Comparison of ENCODE assay signal across 13 cellular contexts in genomic region chr1:206472886-206473285, GRCh38. TPM values are rescaled to one million over a fixed set of nuclear protein-coding genes. Genes with fewer than 3 reads are reported as not detected.
DNase-seq lines count a peak whose midpoint lies in the region; ATAC-seq and TF ChIP-seq lines count a peak whose summit lies in the region.
"Had no signal": no experiment of that assay in that cellular context is flagged by ENCODE, and none has a peak within 500 bp of the region (broad histone marks: within the 10 kb centered on the region; RNA-seq: fewer than 3 reads in every experiment).

No MANE protein-coding gene starts in this region.

- CTCF ChIA-PET in activated CD4-positive, alpha-beta memory T cell treated with anti-CD3 and anti-CD28 coated beads for 36 hours (lab: Charles Lee) = interaction anchor here (6.0 kb wide), 1 partner anchor 13 kb away, joined by 70 read pairs; no protein-coding TSS in a partner anchor

- H4K8ac ChIP-seq in mesendoderm (ENCODE audit: low read depth, low read length) = no peak overlapping the region

- no peak overlapping the region for H2BK15ac ChIP-seq in mesendoderm (replicated peaks; ENCODE audit: low read depth)

- H3K27me3 ChIP-seq in CD4-positive, CD25-positive, alpha-beta regulatory T cell (ENCODE audit: control insufficient read depth, insufficient read depth, low read length) = no peaks in the 10 kb centered on the region
- no peaks in the 10 kb centered on the region for H3K27me3 ChIP-seq in mesendoderm (ENCODE audit: insufficient read depth, low read length, poor library complexity)
- H3K27me3 ChIP-seq: ascending aorta had no signal

- peak overlapping the region; percentile 86 for H3K4me3 ChIP-seq in CD4-positive, CD25-positive, alpha-beta regulatory T cell (ENCODE audit: low read depth, low read length)
- peak overlapping the region; percentile 76 for H3K4me3 ChIP-seq in HFF-Myc (replicated peaks; ENCODE audit: low read depth, low read length)
- no peak overlapping the region for H3K4me3 ChIP-seq in mesendoderm (ENCODE audit: low read length)
- H3K4me3 ChIP-seq: ascending aorta had no signal

- H3K36me3 Mint-ChIP-seq in CD4-positive, CD25-positive, alpha-beta regulatory T cell = peaks cover 32% of the 10 kb centered on the region
- peaks cover 31% of the 10 kb centered on the region for H3K36me3 Mint-ChIP-seq in activated CD4-positive, alpha-beta memory T cell treated with anti-CD3 and anti-CD28 coated beads for 36 hours

- no peak for ATAC-seq in CD4-positive, CD25-positive, alpha-beta regulatory T cell (ENCODE audit: low read depth in 2 of 2)
- no peak for ATAC-seq in HG03108 (IDR thresholded peaks at IDR 0.05; ENCODE audit: unreplicated experiment)
- ATAC-seq in HG03520 (IDR thresholded peaks at IDR 0.05; ENCODE audit: unreplicated experiment) = no peak
- no peak for ATAC-seq in HG03571 (IDR thresholded peaks at IDR 0.05; ENCODE audit: unreplicated experiment)
- ATAC-seq in HG02885 (IDR thresholded peaks at IDR 0.05; ENCODE audit: poor library complexity, unreplicated experiment) = no peak
- ATAC-seq: activated CD4-positive, CD25-positive, alpha-beta regulatory T cell treated with anti-CD3 and anti-CD28 coated beads, Interleukin-2, amount 50 U/mL, for 24 hours had no signal

- peak overlapping the region; percentile 80 for H3K27ac ChIP-seq in CD4-positive, CD25-positive, alpha-beta regulatory T cell (ENCODE audit: insufficient read depth, low read length, poor library complexity, severe bottlenecking)
- H3K27ac ChIP-seq in mesendoderm (ENCODE audit: low read depth, low read length) = no peak overlapping the region
- H3K27ac ChIP-seq: ascending aorta had no signal

- peak overlapping the region; percentile 96 to 98 (median 97) for H3K27ac Mint-ChIP-seq in CD4-positive, CD25-positive, alpha-beta regulatory T cell
- peak overlapping the region; percentile 90 for H3K27ac Mint-ChIP-seq in activated CD4-positive, alpha-beta memory T cell treated with anti-CD3 and anti-CD28 coated beads for 36 hours

- peak overlapping the region; percentile 19 for H3K56ac ChIP-seq in mesendoderm (ENCODE audit: low read length)

- H3K36me3 ChIP-seq in CD4-positive, CD25-positive, alpha-beta regulatory T cell (ENCODE audit: control insufficient read depth, insufficient read depth, low read length) = peaks cover 48% of the 10 kb centered on the region
- H3K36me3 ChIP-seq in mesendoderm (ENCODE audit: control insufficient read depth, insufficient read depth, low read length) = no peaks in the 10 kb centered on the region
- H3K36me3 ChIP-seq: ascending aorta had no signal

- H3K9me3 Mint-ChIP-seq in CD4-positive, CD25-positive, alpha-beta regulatory T cell = no peaks in the 10 kb centered on the region
- H3K9me3 Mint-ChIP-seq in activated CD4-positive, alpha-beta memory T cell treated with anti-CD3 and anti-CD28 coated beads for 36 hours = no peaks in the 10 kb centered on the region

- H3K27me3 Mint-ChIP-seq in CD4-positive, CD25-positive, alpha-beta regulatory T cell = no peaks in the 10 kb centered on the region
- no peaks in the 10 kb centered on the region for H3K27me3 Mint-ChIP-seq in activated CD4-positive, alpha-beta memory T cell treated with anti-CD3 and anti-CD28 coated beads for 36 hours

- no peak overlapping the region for H2AK5ac ChIP-seq in mesendoderm (ENCODE audit: low read length)

- no peaks in the 10 kb centered on the region for H3K9me3 ChIP-seq in CD4-positive, CD25-positive, alpha-beta regulatory T cell (ENCODE audit: control insufficient read depth in 2 of 2, low read length in 2 of 2)
- H3K9me3 ChIP-seq: ascending aorta had no signal

- no CpG with 5 or more reads among the region's 5 CpGs for WGBS in mesendoderm (ENCODE audit: extremely low coverage, insufficient coverage, low lambda C conversion rate)

- H3K4me1 Mint-ChIP-seq in CD4-positive, CD25-positive, alpha-beta regulatory T cell = peaks cover 4 to 72% (median 47%) of the 10 kb centered on the region in 4 donors
- H3K4me1 Mint-ChIP-seq in activated CD4-positive, alpha-beta memory T cell treated with anti-CD3 and anti-CD28 coated beads for 36 hours (ENCODE audit: low read depth) = peaks cover 70% of the 10 kb centered on the region

- no peaks in the 10 kb centered on the region for H3K79me1 ChIP-seq in mesendoderm (ENCODE audit: low read length)

- no peak overlapping the region for H3K9ac ChIP-seq in mesendoderm (ENCODE audit: low read length)

- no peak overlapping the region for H3K4ac ChIP-seq in mesendoderm (ENCODE audit: low read depth, low read length)

- TF ChIP-seq CTCF in HFF-Myc (IDR thresholded peaks at IDR 0.05; ENCODE audit: low read depth, low read length, missing control alignments) = no peak

- no peak overlapping the region for H2BK5ac ChIP-seq in mesendoderm (ENCODE audit: low read length)

- POLR2A ChIA-PET in activated CD4-positive, alpha-beta memory T cell treated with anti-CD3 and anti-CD28 coated beads for 36 hours (lab: Charles Lee) = interaction anchor here (1.6 kb wide), 1 partner anchor 27 kb away, joined by 3 read pairs; no protein-coding TSS in a partner anchor

- H2BK120ac ChIP-seq in mesendoderm (ENCODE audit: low read depth, low read length) = no peak overlapping the region

- H3K4me1 ChIP-seq in CD4-positive, CD25-positive, alpha-beta regulatory T cell (ENCODE audit: control insufficient read depth, insufficient read depth, low read length, poor library complexity, severe bottlenecking) = peaks cover 60% of the 10 kb centered on the region
- peaks cover 20% of the 10 kb centered on the region for H3K4me1 ChIP-seq in mesendoderm (ENCODE audit: control insufficient read depth, low read depth, low read length)

- H3K18ac ChIP-seq in mesendoderm (ENCODE audit: low read length) = no peak overlapping the region

- no peak for DNase-seq in CD4-positive, CD25-positive, alpha-beta regulatory T cell
- no peak for DNase-seq in HFF-Myc (ENCODE audit: extremely low read depth, low read depth)
- no peak for DNase-seq in activated CD4-positive, alpha-beta memory T cell treated with anti-CD3 and anti-CD28 coated beads for 36 hours
- no peak for DNase-seq in mesendoderm
- DNase-seq: midbrain, NCI-H2081 treated with DMSO at 0.1 percent for 48 hours, RPMI8226 had no signal

- H3K23ac ChIP-seq in mesendoderm (ENCODE audit: low read length) = no peak overlapping the region

- H4K5ac ChIP-seq in mesendoderm (ENCODE audit: low read length) = no peak overlapping the region

- H3K4me2 ChIP-seq in mesendoderm (ENCODE audit: low read length) = no peak overlapping the region

- H3K79me2 ChIP-seq in mesendoderm (ENCODE audit: control insufficient read depth, insufficient read depth, low read length) = no peaks in the 10 kb centered on the region

- intact Hi-C loops in activated CD4-positive, alpha-beta memory T cell treated with anti-CD3 and anti-CD28 coated beads for 36 hours (cut with micrococcal nuclease) = loop anchor here (5.0 to 10.0 kb wide), 3 partner anchors 104 to 452 kb away; partner anchors contain the start of gene FCMR

- peak overlapping the region; percentile 83 to 95 (median 90) for H3K4me3 Mint-ChIP-seq in CD4-positive, CD25-positive, alpha-beta regulatory T cell
- H3K4me3 Mint-ChIP-seq in activated CD4-positive, alpha-beta memory T cell treated with anti-CD3 and anti-CD28 coated beads for 36 hours = no peak overlapping the region

RNA-seq across cellular contexts. Expression of gene IKBKE, which starts 2.6 kb away (rescaled TPM):
- 78.3 TPM for total RNA-seq in CD4-positive, CD25-positive, alpha-beta regulatory T cell
- 10 to 100 TPM; 55.3 to 87.4 (median 68.3) TPM for polyA plus RNA-seq in CD4-positive, CD25-positive, alpha-beta regulatory T cell
- total RNA-seq in activated CD4-positive, alpha-beta memory T cell treated with anti-CD3 and anti-CD28 coated beads for 36 hours = 10 to 100 TPM; 18.4 to 19.4 TPM
- 3.7 TPM for polyA plus RNA-seq in mesendoderm (2013, experiment 1 of 2)
- 3.8 TPM for polyA plus RNA-seq in mesendoderm (2013, experiment 2 of 2)

RNA-seq across cellular contexts. Expression of gene RASSF5, which starts 34.4 kb away (rescaled TPM):
- 158 TPM for total RNA-seq in CD4-positive, CD25-positive, alpha-beta regulatory T cell
- polyA plus RNA-seq in CD4-positive, CD25-positive, alpha-beta regulatory T cell = 100 to 1,000 TPM; 224 to 258 (median 231) TPM
- 100 to 1,000 TPM; 203 TPM for total RNA-seq in activated CD4-positive, alpha-beta memory T cell treated with anti-CD3 and anti-CD28 coated beads for 36 hours
- 1.4 TPM for polyA plus RNA-seq in mesendoderm (2013, experiment 1 of 2)
- polyA plus RNA-seq in mesendoderm (2013, experiment 2 of 2) = 1.8 TPM
